Comparison of ENCODE assay signal across 16 cellular contexts in the genomic region with DNA sequence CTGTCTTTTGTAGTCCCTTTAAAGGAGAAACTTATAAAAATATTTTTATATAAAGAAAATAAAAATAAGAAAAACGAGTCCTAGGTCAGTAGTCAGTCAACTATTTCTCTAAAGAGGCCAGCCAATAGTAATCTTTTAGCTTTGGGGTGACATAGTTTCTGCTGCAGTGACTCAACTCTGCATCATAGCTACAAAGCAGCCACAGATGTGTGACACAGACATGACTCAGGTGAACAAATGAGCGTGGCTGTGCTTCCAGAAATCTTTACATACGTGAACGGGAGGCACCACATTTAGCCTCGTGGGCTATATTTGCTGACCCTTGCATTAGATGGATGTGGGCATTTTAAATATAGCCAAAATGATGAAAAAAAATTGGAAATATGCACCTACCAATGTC.
A peak's percentile ranks its signal among the peaks of the same experiment; 100 is the strongest.
DNase-seq lines count a peak whose midpoint lies in the region; ATAC-seq and TF ChIP-seq lines count a peak whose summit lies in the region.
"Had no signal": no experiment of that assay in that cellular context is flagged by ENCODE, and none has a peak within 500 bp of the region (broad histone marks: within the 10 kb centered on the region; RNA-seq: fewer than 3 reads in every experiment).

No MANE protein-coding gene starts in this region.

- in situ Hi-C loops in brain microvascular endothelial cell (cut with HindIII; ENCODE audit: low pct_ligation_motif_present, low sequenced_read_pairs), result no loop called here

- H3K23ac ChIP-seq in mesendoderm (ENCODE audit: low read length), result no peak overlapping the region

- H2BK5ac ChIP-seq in mesendoderm (ENCODE audit: low read length), result no peak overlapping the region

- no peak overlapping the region for H3K27ac Mint-ChIP-seq in activated naive CD4-positive, alpha-beta T cell treated with anti-CD3 and anti-CD28 coated beads, Interleukin-2, amount 50 U/mL, for 72 hours
- H3K27ac Mint-ChIP-seq in activated naive CD4-positive, alpha-beta T cell treated with anti-CD3 and anti-CD28 coated beads, Interleukin-2, amount 10 ng/mL, durations not matched to agents 7 days and 5 days, result no peak overlapping the region

- no peak overlapping the region for H3K4me2 ChIP-seq in mesendoderm (ENCODE audit: low read length)

- no peaks in the 10 kb centered on the region for H3K36me3 ChIP-seq in brain microvascular endothelial cell (replicated peaks)
- no peaks in the 10 kb centered on the region for H3K36me3 ChIP-seq in mesendoderm (ENCODE audit: control insufficient read depth, insufficient read depth, low read length)
- H3K36me3 ChIP-seq: Peyer's patch had no signal

- no CpG with 5 or more reads among the region's 5 CpGs for WGBS in mesendoderm (ENCODE audit: extremely low coverage, insufficient coverage, low lambda C conversion rate)

- no peak overlapping the region for H3K18ac ChIP-seq in mesendoderm (ENCODE audit: low read length)

- H3K4me3 ChIP-seq in brain microvascular endothelial cell (ENCODE audit: low read depth, low read length), result no peak overlapping the region
- no peak overlapping the region for H3K4me3 ChIP-seq in mesendoderm (ENCODE audit: low read length)
- H3K4me3 ChIP-seq: mucosa of descending colon, Peyer's patch had no signal

- no peak overlapping the region for H3K27ac ChIP-seq in brain microvascular endothelial cell
- no peak overlapping the region for H3K27ac ChIP-seq in mesendoderm (ENCODE audit: low read depth, low read length)
- H3K27ac ChIP-seq: Peyer's patch had no signal

- no peaks in the 10 kb centered on the region for H3K4me1 ChIP-seq in mesendoderm (ENCODE audit: control insufficient read depth, low read depth, low read length)
- H3K4me1 ChIP-seq: Peyer's patch had no signal

- H2BK15ac ChIP-seq in mesendoderm (replicated peaks; ENCODE audit: low read depth), result no peak overlapping the region

- H3K4ac ChIP-seq in mesendoderm (ENCODE audit: low read depth, low read length), result no peak overlapping the region

- H3K4me1 Mint-ChIP-seq in activated naive CD4-positive, alpha-beta T cell treated with anti-CD3 and anti-CD28 coated beads, Interleukin-2, amount 10 ng/mL, durations not matched to agents 7 days and 5 days, result no peaks in the 10 kb centered on the region

- no peak overlapping the region for H3K56ac ChIP-seq in mesendoderm (ENCODE audit: low read length)

- H3K27me3 ChIP-seq in brain microvascular endothelial cell (replicated peaks) (no peaks in the 10 kb centered on the region), mesendoderm (ENCODE audit: insufficient read depth, low read length, poor library complexity) (no peaks in the 10 kb centered on the region)
- H3K27me3 ChIP-seq: Peyer's patch had no signal

- peaks cover 0 to 7% of the 10 kb centered on the region in 2 donors for H3K9me3 Mint-ChIP-seq in activated naive CD4-positive, alpha-beta T cell treated with anti-CD3 and anti-CD28 coated beads, Interleukin-2, amount 50 U/mL, for 72 hours
- no peaks in the 10 kb centered on the region for H3K9me3 Mint-ChIP-seq in activated naive CD4-positive, alpha-beta T cell treated with anti-CD3 and anti-CD28 coated beads, Interleukin-2, amount 10 ng/mL, durations not matched to agents 7 days and 5 days

- CTCF ChIA-PET in activated naive CD4-positive, alpha-beta T cell treated with anti-CD3 and anti-CD28 coated beads, Interleukin-2, amount 10 ng/mL, durations not matched to agents 7 days and 5 days (lab: Charles Lee), result no interaction called here

- no peaks in the 10 kb centered on the region for H3K79me2 ChIP-seq in mesendoderm (ENCODE audit: control insufficient read depth, insufficient read depth, low read length)

- no peak overlapping the region for H2AK5ac ChIP-seq in mesendoderm (ENCODE audit: low read length)

- no peak overlapping the region for H4K8ac ChIP-seq in mesendoderm (ENCODE audit: low read depth, low read length)

- H3K27me3 Mint-ChIP-seq in activated naive CD4-positive, alpha-beta T cell treated with anti-CD3 and anti-CD28 coated beads, Interleukin-2, amount 10 ng/mL, durations not matched to agents 7 days and 5 days, result no peaks in the 10 kb centered on the region

- no peak overlapping the region for H3K9ac ChIP-seq in mesendoderm (ENCODE audit: low read length)

- peak; percentile 51 to 81 for ATAC-seq in activated naive CD4-positive, alpha-beta T cell treated with anti-CD3 and anti-CD28 coated beads, Interleukin-2, amount 50 U/mL, for 72 hours
- ATAC-seq: mucosa of descending colon had no signal

- no peak for DNase-seq in activated naive CD4-positive, alpha-beta T cell treated with anti-CD3 and anti-CD28 coated beads, Interleukin-2, amount 50 U/mL, for 72 hours (ENCODE audit: low spot score in 2 of 2)
- no peak for DNase-seq in activated naive CD4-positive, alpha-beta T cell treated with anti-CD3 and anti-CD28 coated beads, Interleukin-2, amount 10 ng/mL, durations not matched to agents 7 days and 5 days
- DNase-seq in NCI-H460 (ENCODE audit: extremely low read depth, low read depth) (peak; percentile 59), brain microvascular endothelial cell (peak; percentile 2), renal cortical epithelial cell (ENCODE audit: low read depth) (peak; percentile 60), Ammon's horn (ENCODE audit: low spot score) (no peak), mesendoderm (no peak), DMS153 (lab: John Stamatoyannopoulos, UW) (no peak)
- DNase-seq: central memory CD4-positive, alpha-beta T cell; GOT3; KBM-7; mucosa of descending colon; NCI-H1436 treated with DMSO at 0.1 percent for 48 hours; NCI-H510A treated with DMSO at 0.1 percent for 48 hours; occipital lobe; Peyer's patch had no signal

- H3K36me3 Mint-ChIP-seq in activated naive CD4-positive, alpha-beta T cell treated with anti-CD3 and anti-CD28 coated beads, Interleukin-2, amount 50 U/mL, for 72 hours, result no peaks in the 10 kb centered on the region
- no peaks in the 10 kb centered on the region for H3K36me3 Mint-ChIP-seq in activated naive CD4-positive, alpha-beta T cell treated with anti-CD3 and anti-CD28 coated beads, Interleukin-2, amount 10 ng/mL, durations not matched to agents 7 days and 5 days

- H3K4me3 Mint-ChIP-seq in activated naive CD4-positive, alpha-beta T cell treated with anti-CD3 and anti-CD28 coated beads, Interleukin-2, amount 10 ng/mL, durations not matched to agents 7 days and 5 days, result no peak overlapping the region

- TF ChIP-seq CTCF in brain microvascular endothelial cell (IDR thresholded peaks at IDR 0.05; ENCODE audit: low read depth, low read length, missing control alignments), result no peak

- H2BK120ac ChIP-seq in mesendoderm (ENCODE audit: low read depth, low read length), result no peak overlapping the region

- no peak overlapping the region for H4K5ac ChIP-seq in mesendoderm (ENCODE audit: low read length)

- no peaks in the 10 kb centered on the region for H3K79me1 ChIP-seq in mesendoderm (ENCODE audit: low read length)

Comparison
In these comparisons a context has a peak if more than half of its experiments do, and no peak if none do; other contexts are left out.
1. DNase-seq: peak in NCI-H460 (single experiment), brain microvascular endothelial cell (single experiment) and renal cortical epithelial cell (single experiment); none in activated naive CD4-positive, alpha-beta T cell treated with anti-CD3 and anti-CD28 coated beads, Interleukin-2, amount 50 U/mL, for 72 hours (0 of 2), activated naive CD4-positive, alpha-beta T cell treated with anti-CD3 and anti-CD28 coated beads, Interleukin-2, amount 10 ng/mL, durations not matched to agents 7 days and 5 days (single experiment), Ammon's horn (single experiment), mesendoderm (single experiment) and DMS153 (single experiment).